ENCODE assay signal across 20 cellular contexts in genomic region chr1:154705544-154705943, GRCh38.
DNase-seq lines count a peak whose midpoint lies in the region; ATAC-seq and TF ChIP-seq lines count a peak whose summit lies in the region.
"Had no signal": no experiment of that assay in that cellular context is flagged by ENCODE, and none has a peak within 500 bp of the region (broad histone marks: within the 10 kb centered on the region; RNA-seq: fewer than 3 reads in every experiment).

No MANE protein-coding gene starts in this region.

- no peaks in the 10 kb centered on the region for H3K4me1 ChIP-seq in HEK293 (ENCODE audit: control insufficient read depth, insufficient read depth, low read length)
- H3K4me1 ChIP-seq in right lobe of liver = no peaks in the 10 kb centered on the region
- H3K4me1 ChIP-seq: A549, Caco-2 had no signal

- no peak for TF ChIP-seq POLR2A in right lobe of liver (IDR thresholded peaks at IDR 0.05)

- DNase-seq in activated CD4-positive, alpha-beta T cell treated with anti-CD3 and anti-CD28 coated beads, Interleukin-2, amount 50 U/mL, for 4 hours = peak; percentile 7 to 17
- no peak for DNase-seq in activated CD4-positive, alpha-beta T cell treated with anti-CD3 and anti-CD28 coated beads, Interleukin-2, amount 50 U/mL, for 1 hour
- no peak for DNase-seq in stimulated activated naive CD8-positive, alpha-beta T cell treated with anti-CD3 and anti-CD28 coated beads, Interleukin-15, Interleukin-2, amounts not matched to agents 100 U/mL and 50 U/mL, for 24 hours
- DNase-seq in stimulated activated naive CD8-positive, alpha-beta T cell treated with anti-CD3 and anti-CD28 coated beads, Interleukin-15, amount 100 ng/mL, for 72 hours = no peak
- DNase-seq in stimulated activated effector memory CD8-positive, alpha-beta T cell treated with anti-CD3 and anti-CD28 coated beads, Interleukin-12 subunit alpha, Interleukin-12 subunit beta, amount 100 ng/mL, for 72 hours (ENCODE audit: low spot score in 2 of 2) = no peak
- DNase-seq in right lobe of liver (no peak), GM10248 (ENCODE audit: extremely low spot score) (no peak)
- DNase-seq: AML-193; Caco-2; Calu3; CD4-positive, alpha-beta T cell; CD8-positive, alpha-beta T cell; DMS79 treated with DMSO at 0.1 percent for 48 hours; GF-D8 had no signal

- H3K4me3 Mint-ChIP-seq in stimulated activated naive CD8-positive, alpha-beta T cell treated with anti-CD3 and anti-CD28 coated beads, Interleukin-15, amount 100 ng/mL, for 72 hours = no peak overlapping the region
- no peak overlapping the region for H3K4me3 Mint-ChIP-seq in stimulated activated effector memory CD8-positive, alpha-beta T cell treated with anti-CD3 and anti-CD28 coated beads, Interleukin-12 subunit alpha, Interleukin-12 subunit beta, amount 100 ng/mL, for 72 hours
- H3K4me3 Mint-ChIP-seq: B cell; CD4-positive, alpha-beta T cell; CD8-positive, alpha-beta T cell had no signal

- ATAC-seq in stimulated activated naive CD8-positive, alpha-beta T cell treated with anti-CD3 and anti-CD28 coated beads, Interleukin-15, Interleukin-2, amounts not matched to agents 100 U/mL and 50 U/mL, for 24 hours = peak; percentile 32
- ATAC-seq in stimulated activated naive CD8-positive, alpha-beta T cell treated with anti-CD3 and anti-CD28 coated beads, Interleukin-15, amount 100 ng/mL, for 72 hours = no peak
- ATAC-seq in stimulated activated effector memory CD8-positive, alpha-beta T cell treated with anti-CD3 and anti-CD28 coated beads, Interleukin-12 subunit alpha, Interleukin-12 subunit beta, amount 100 ng/mL, for 72 hours = peak; percentile 21
- no peak for ATAC-seq in right lobe of liver
- ATAC-seq: A549; CD8-positive, alpha-beta T cell had no signal

- H3K4me3 ChIP-seq in HEK293 (ENCODE audit: low read depth, low read length) = no peak overlapping the region
- H3K4me3 ChIP-seq in right lobe of liver = no peak overlapping the region
- H3K4me3 ChIP-seq: A549; BLaER1 treated with 17β-estradiol and CSF1 and Interleukin-3, amounts not matched to agents 10 nM and 100 nM had no signal

- H3K27ac ChIP-seq in HEK293 (ENCODE audit: extremely low read depth, low read depth, low read length) (no peak overlapping the region), right lobe of liver (no peak overlapping the region)
- H3K27ac ChIP-seq: 22Rv1; A549; BLaER1 treated with 17β-estradiol and CSF1 and Interleukin-3, amounts not matched to agents 10 nM and 100 nM; C4-2B had no signal

- no peaks in the 10 kb centered on the region for H3K9me3 Mint-ChIP-seq in stimulated activated naive CD8-positive, alpha-beta T cell treated with anti-CD3 and anti-CD28 coated beads, Interleukin-15, amount 100 ng/mL, for 72 hours
- H3K9me3 Mint-ChIP-seq in stimulated activated effector memory CD8-positive, alpha-beta T cell treated with anti-CD3 and anti-CD28 coated beads, Interleukin-12 subunit alpha, Interleukin-12 subunit beta, amount 100 ng/mL, for 72 hours = no peaks in the 10 kb centered on the region
- H3K9me3 Mint-ChIP-seq: CD4-positive, alpha-beta T cell; CD8-positive, alpha-beta T cell had no signal

- no peaks in the 10 kb centered on the region for H3K27me3 ChIP-seq in right lobe of liver
- H3K27me3 ChIP-seq: BLaER1 treated with 17β-estradiol and CSF1 and Interleukin-3, amounts not matched to agents 10 nM and 100 nM had no signal

- H3K27me3 Mint-ChIP-seq in stimulated activated naive CD8-positive, alpha-beta T cell treated with anti-CD3 and anti-CD28 coated beads, Interleukin-15, amount 100 ng/mL, for 72 hours = peaks cover 8% of the 10 kb centered on the region
- H3K27me3 Mint-ChIP-seq: CD4-positive, alpha-beta T cell had no signal

- H3K4me1 Mint-ChIP-seq in stimulated activated naive CD8-positive, alpha-beta T cell treated with anti-CD3 and anti-CD28 coated beads, Interleukin-15, amount 100 ng/mL, for 72 hours = no peaks in the 10 kb centered on the region
- no peaks in the 10 kb centered on the region for H3K4me1 Mint-ChIP-seq in stimulated activated effector memory CD8-positive, alpha-beta T cell treated with anti-CD3 and anti-CD28 coated beads, Interleukin-12 subunit alpha, Interleukin-12 subunit beta, amount 100 ng/mL, for 72 hours
- H3K4me1 Mint-ChIP-seq: B cell had no signal

- no peaks in the 10 kb centered on the region for H3K36me3 Mint-ChIP-seq in stimulated activated effector memory CD8-positive, alpha-beta T cell treated with anti-CD3 and anti-CD28 coated beads, Interleukin-12 subunit alpha, Interleukin-12 subunit beta, amount 100 ng/mL, for 72 hours
- H3K36me3 Mint-ChIP-seq: CD8-positive, alpha-beta T cell had no signal

- WGBS in right lobe of liver (ENCODE audit: insufficient coverage, low coverage, low lambda C conversion rate, missing lambda C conversion rate) = 69% methylated on average over 2 of the region's 2 CpGs

- H3K36me3 ChIP-seq in HEK293 (ENCODE audit: control insufficient read depth in 2 of 2, insufficient read depth in 1 of 2, low read length in 2 of 2) (no peaks in the 10 kb centered on the region), right lobe of liver (no peaks in the 10 kb centered on the region)
- H3K36me3 ChIP-seq: BLaER1 treated with 17β-estradiol and CSF1 and Interleukin-3, amounts not matched to agents 10 nM and 100 nM had no signal

- no peaks in the 10 kb centered on the region for H3K9me3 ChIP-seq in HEK293 (ENCODE audit: control insufficient read depth, insufficient read depth, low read depth, low read length)
- H3K9me3 ChIP-seq in right lobe of liver = no peaks in the 10 kb centered on the region
- H3K9me3 ChIP-seq: A549; BLaER1 treated with 17β-estradiol and CSF1 and Interleukin-3, amounts not matched to agents 10 nM and 100 nM; Caco-2 had no signal

- TF ChIP-seq CTCF in HEK293 (tag by site-specific recombination; IDR thresholded peaks at IDR 0.05) = no peak
- TF ChIP-seq CTCF in right lobe of liver (IDR thresholded peaks at IDR 0.05) = no peak
- no peak for TF ChIP-seq CTCF in GM10248 (IDR thresholded peaks at IDR 0.05; ENCODE audit: control extremely low read depth, extremely low read depth, low read depth, missing control alignments)

- intact Hi-C loops in right lobe of liver (cut with DNase I) = no loop called here

- POLR2A ChIA-PET in HEK293 (lab: Yijun Ruan, JAX) = no interaction called here
- POLR2A ChIA-PET in GM10248 (lab: Yijun Ruan, JAX) = no interaction called here

- H3K27ac Mint-ChIP-seq in stimulated activated naive CD8-positive, alpha-beta T cell treated with anti-CD3 and anti-CD28 coated beads, Interleukin-15, amount 100 ng/mL, for 72 hours = no peak overlapping the region
- H3K27ac Mint-ChIP-seq in stimulated activated effector memory CD8-positive, alpha-beta T cell treated with anti-CD3 and anti-CD28 coated beads, Interleukin-12 subunit alpha, Interleukin-12 subunit beta, amount 100 ng/mL, for 72 hours = no peak overlapping the region
- H3K27ac Mint-ChIP-seq: B cell; CD4-positive, alpha-beta T cell; CD8-positive, alpha-beta T cell had no signal

- CTCF ChIA-PET in HEK293 (lab: Yijun Ruan, JAX) (no interaction called here), GM10248 (lab: Yijun Ruan, JAX) (interaction anchor here (1.3 kb wide), 1 partner anchor 55 kb away, joined by 3 read pairs; no protein-coding TSS in a partner anchor)

TF ChIP-seq in HEK293, 187 proteins besides CTCF, POLR2A, EP300 and RAD21:
- TF ChIP-seq EGR2 (tag by site-specific recombination; IDR thresholded peaks at IDR 0.05; ENCODE audit: low read depth) = peak; percentile 56; the same call in 1 of the 2 replicates
- peak; percentile 63 for TF ChIP-seq ZFHX2 (tag by site-specific recombination; conservative IDR thresholded peaks at IDR 0.05)
- no peak for TF ChIP-seq ZNF366 (tag by site-specific recombination; conservative IDR thresholded peaks at IDR 0.05)

Comparison
In these comparisons a context has a peak if more than half of its experiments do, and no peak if none do; other contexts are left out.
1. DNase-seq: peak in activated CD4-positive, alpha-beta T cell treated with anti-CD3 and anti-CD28 coated beads, Interleukin-2, amount 50 U/mL, for 4 hours (2 of 2); none in activated CD4-positive, alpha-beta T cell treated with anti-CD3 and anti-CD28 coated beads, Interleukin-2, amount 50 U/mL, for 1 hour (single experiment), stimulated activated naive CD8-positive, alpha-beta T cell treated with anti-CD3 and anti-CD28 coated beads, Interleukin-15, Interleukin-2, amounts not matched to agents 100 U/mL and 50 U/mL, for 24 hours (single experiment), stimulated activated naive CD8-positive, alpha-beta T cell treated with anti-CD3 and anti-CD28 coated beads, Interleukin-15, amount 100 ng/mL, for 72 hours (0 of 2), stimulated activated effector memory CD8-positive, alpha-beta T cell treated with anti-CD3 and anti-CD28 coated beads, Interleukin-12 subunit alpha, Interleukin-12 subunit beta, amount 100 ng/mL, for 72 hours (0 of 2), right lobe of liver (0 of 3) and GM10248 (single experiment).
2. ATAC-seq: peak in stimulated activated naive CD8-positive, alpha-beta T cell treated with anti-CD3 and anti-CD28 coated beads, Interleukin-15, Interleukin-2, amounts not matched to agents 100 U/mL and 50 U/mL, for 24 hours (single experiment) and stimulated activated effector memory CD8-positive, alpha-beta T cell treated with anti-CD3 and anti-CD28 coated beads, Interleukin-12 subunit alpha, Interleukin-12 subunit beta, amount 100 ng/mL, for 72 hours (single experiment); none in stimulated activated naive CD8-positive, alpha-beta T cell treated with anti-CD3 and anti-CD28 coated beads, Interleukin-15, amount 100 ng/mL, for 72 hours (single experiment) and right lobe of liver (0 of 4).